21 cellular contexts compared by ENCODE assay signal in genomic region chr7:116340201-116340847, GRCh38.
DNase-seq lines count a peak whose midpoint lies in the region; ATAC-seq and TF ChIP-seq lines count a peak whose summit lies in the region.
"Had no signal": no experiment of that assay in that cellular context is flagged by ENCODE, and none has a peak within 500 bp of the region (broad histone marks: within the 10 kb centered on the region; RNA-seq: fewer than 3 reads in every experiment).

No MANE protein-coding gene starts in this region.

- H3K27me3 ChIP-seq in RWPE2 (ENCODE audit: insufficient read depth, poor library complexity, severe bottlenecking) (no peaks in the 10 kb centered on the region), foreskin keratinocyte (no peaks in the 10 kb centered on the region), thyroid gland (no peaks in the 10 kb centered on the region)
- H3K27me3 ChIP-seq: dorsolateral prefrontal cortex had no signal

- ATAC-seq in activated naive CD8-positive, alpha-beta T cell treated with anti-CD3 and anti-CD28 coated beads, Interleukin-2, amount 50 U/mL, for 24 hours: peak; percentile 36
- peak; percentile 82 for ATAC-seq in RWPE2 (ENCODE audit: low read depth)
- peak; percentile 84 for ATAC-seq in foreskin keratinocyte

- peak overlapping the region; percentile 47 for H3K27ac ChIP-seq in RWPE2 (ENCODE audit: poor library complexity, severe bottlenecking)
- H3K27ac ChIP-seq in foreskin keratinocyte: no peak overlapping the region
- peak overlapping the region; percentile 57 to 79 (median 71) for H3K27ac ChIP-seq in thyroid gland
- H3K27ac ChIP-seq: dorsolateral prefrontal cortex, GM23248 had no signal

- no peak for TF ChIP-seq POLR2A in thyroid gland (IDR thresholded peaks at IDR 0.05)

- peaks cover 12% of the 10 kb centered on the region for H3K4me1 Mint-ChIP-seq in activated naive CD8-positive, alpha-beta T cell treated with anti-CD3 and anti-CD28 coated beads, Interleukin-2, amount 50 U/mL, for 24 hours
- H3K4me1 Mint-ChIP-seq in activated naive CD8-positive, alpha-beta T cell treated with anti-CD3 and anti-CD28 coated beads for 36 hours: peaks cover 3% of the 10 kb centered on the region
- H3K4me1 Mint-ChIP-seq: activated CD4-positive, alpha-beta T cell treated with anti-CD3 and anti-CD28 coated beads, Interleukin-2, amount 10 ng/mL, durations not matched to agents 24 days and 14 days had no signal

- H3K9me3 Mint-ChIP-seq in activated naive CD8-positive, alpha-beta T cell treated with anti-CD3 and anti-CD28 coated beads, Interleukin-2, amount 50 U/mL, for 24 hours: no peaks in the 10 kb centered on the region
- H3K9me3 Mint-ChIP-seq in activated naive CD8-positive, alpha-beta T cell treated with anti-CD3 and anti-CD28 coated beads for 36 hours: no peaks in the 10 kb centered on the region
- H3K9me3 Mint-ChIP-seq: activated CD4-positive, alpha-beta T cell treated with anti-CD3 and anti-CD28 coated beads, Interleukin-2, amount 10 ng/mL, durations not matched to agents 24 days and 14 days; T-helper 2 cell treated with Interferon-gamma antibody and Interleukin-4, amounts not matched to agents 5 μg/mL and 100 μg/mL, for 36 hours had no signal

- no peak overlapping the region for H3K4me3 ChIP-seq in RWPE2 (ENCODE audit: severe bottlenecking)
- H3K4me3 ChIP-seq in thyroid gland (replicated peaks in 1 of 3): no peak overlapping the region
- H3K4me3 ChIP-seq: dorsolateral prefrontal cortex, GM23248, K562 had no signal

- H3K4me1 ChIP-seq in RWPE2 (ENCODE audit: insufficient read depth, poor library complexity, severe bottlenecking) (peaks cover 27% of the 10 kb centered on the region), foreskin keratinocyte (peaks cover 19% of the 10 kb centered on the region), thyroid gland (peaks cover 16 to 18% of the 10 kb centered on the region in 2 donors)

- no peaks in the 10 kb centered on the region for H3K9me3 ChIP-seq in RWPE2 (ENCODE audit: severe bottlenecking)
- H3K9me3 ChIP-seq in thyroid gland: no peaks in the 10 kb centered on the region

- H3K36me3 Mint-ChIP-seq in activated naive CD8-positive, alpha-beta T cell treated with anti-CD3 and anti-CD28 coated beads, Interleukin-2, amount 50 U/mL, for 24 hours (ENCODE audit: low read depth): no peaks in the 10 kb centered on the region
- H3K36me3 Mint-ChIP-seq in activated naive CD8-positive, alpha-beta T cell treated with anti-CD3 and anti-CD28 coated beads for 36 hours: no peaks in the 10 kb centered on the region

- H3K36me3 ChIP-seq in RWPE2 (ENCODE audit: low read depth) (no peaks in the 10 kb centered on the region), thyroid gland (no peaks in the 10 kb centered on the region)

- peaks cover 2% of the 10 kb centered on the region for H3K27me3 Mint-ChIP-seq in activated naive CD8-positive, alpha-beta T cell treated with anti-CD3 and anti-CD28 coated beads, Interleukin-2, amount 50 U/mL, for 24 hours
- peaks cover 11% of the 10 kb centered on the region for H3K27me3 Mint-ChIP-seq in activated naive CD8-positive, alpha-beta T cell treated with anti-CD3 and anti-CD28 coated beads for 36 hours

- intact Hi-C loops in thyroid gland (cut with DNase I): no loop called here

- TF ChIP-seq CTCF in RWPE2 (IDR thresholded peaks at IDR 0.05; ENCODE audit: poor library complexity, severe bottlenecking) (no peak), foreskin keratinocyte (conservative IDR thresholded peaks at IDR 0.05) (no peak), thyroid gland (IDR thresholded peaks at IDR 0.05) (no peak)

- no peak overlapping the region for H3K27ac Mint-ChIP-seq in activated naive CD8-positive, alpha-beta T cell treated with anti-CD3 and anti-CD28 coated beads, Interleukin-2, amount 50 U/mL, for 24 hours
- no peak overlapping the region for H3K27ac Mint-ChIP-seq in activated naive CD8-positive, alpha-beta T cell treated with anti-CD3 and anti-CD28 coated beads for 36 hours
- H3K27ac Mint-ChIP-seq: activated CD4-positive, alpha-beta T cell treated with anti-CD3 and anti-CD28 coated beads, Interleukin-2, amount 10 ng/mL, durations not matched to agents 24 days and 14 days; T-helper 2 cell treated with Interferon-gamma antibody and Interleukin-4, amounts not matched to agents 5 μg/mL and 100 μg/mL, for 36 hours had no signal

- no peak overlapping the region for H3K4me3 Mint-ChIP-seq in activated naive CD8-positive, alpha-beta T cell treated with anti-CD3 and anti-CD28 coated beads, Interleukin-2, amount 50 U/mL, for 24 hours
- no peak overlapping the region for H3K4me3 Mint-ChIP-seq in activated naive CD8-positive, alpha-beta T cell treated with anti-CD3 and anti-CD28 coated beads for 36 hours
- H3K4me3 Mint-ChIP-seq: activated CD4-positive, alpha-beta T cell treated with anti-CD3 and anti-CD28 coated beads, Interleukin-2, amount 10 ng/mL, durations not matched to agents 24 days and 14 days; T-helper 2 cell treated with Interferon-gamma antibody and Interleukin-4, amounts not matched to agents 5 μg/mL and 100 μg/mL, for 36 hours had no signal

- 76 to 92% methylated on average over 4 of the region's 4 CpGs for WGBS in thyroid gland, 2 donors

- DNase-seq in activated naive CD8-positive, alpha-beta T cell treated with anti-CD3 and anti-CD28 coated beads, Interleukin-2, amount 50 U/mL, for 24 hours: no peak
- DNase-seq in activated naive CD8-positive, alpha-beta T cell treated with anti-CD3 and anti-CD28 coated beads for 36 hours: no peak
- DNase-seq in RWPE2 (ENCODE audit: low spot score) (no peak), foreskin keratinocyte (peak in 1 of 2 donors; percentile 53), thyroid gland (no peak), HUDEP-2 (lab: John Stamatoyannopoulos, UW; ENCODE audit: unreplicated experiment in 76 of 76) (no peak), COLO668 (lab: John Stamatoyannopoulos, UW; ENCODE audit: unreplicated experiment) (no peak), amygdala (lab: John Stamatoyannopoulos, UW) (no peak)
- DNase-seq: 8988T; activated CD4-positive, alpha-beta T cell treated with anti-CD3 and anti-CD28 coated beads, Interleukin-2, amount 10 ng/mL, durations not matched to agents 24 days and 14 days; activated T-cell treated with anti-CD3 and anti-CD28 coated beads, Interleukin-2, amount 50 U/mL, for 48 hours; amniotic stem cell; Calu3; dorsolateral prefrontal cortex; GM23248; islet precursor cell; NCI-H1436 treated with DMSO at 0.1 percent for 48 hours; retina; stimulated activated CD4-positive, alpha-beta T cell treated with anti-CD3 and anti-CD28 coated beads, Interleukin-4, amount 100 ng/mL, for 1 hour had no signal
